In the genomic region with DNA sequence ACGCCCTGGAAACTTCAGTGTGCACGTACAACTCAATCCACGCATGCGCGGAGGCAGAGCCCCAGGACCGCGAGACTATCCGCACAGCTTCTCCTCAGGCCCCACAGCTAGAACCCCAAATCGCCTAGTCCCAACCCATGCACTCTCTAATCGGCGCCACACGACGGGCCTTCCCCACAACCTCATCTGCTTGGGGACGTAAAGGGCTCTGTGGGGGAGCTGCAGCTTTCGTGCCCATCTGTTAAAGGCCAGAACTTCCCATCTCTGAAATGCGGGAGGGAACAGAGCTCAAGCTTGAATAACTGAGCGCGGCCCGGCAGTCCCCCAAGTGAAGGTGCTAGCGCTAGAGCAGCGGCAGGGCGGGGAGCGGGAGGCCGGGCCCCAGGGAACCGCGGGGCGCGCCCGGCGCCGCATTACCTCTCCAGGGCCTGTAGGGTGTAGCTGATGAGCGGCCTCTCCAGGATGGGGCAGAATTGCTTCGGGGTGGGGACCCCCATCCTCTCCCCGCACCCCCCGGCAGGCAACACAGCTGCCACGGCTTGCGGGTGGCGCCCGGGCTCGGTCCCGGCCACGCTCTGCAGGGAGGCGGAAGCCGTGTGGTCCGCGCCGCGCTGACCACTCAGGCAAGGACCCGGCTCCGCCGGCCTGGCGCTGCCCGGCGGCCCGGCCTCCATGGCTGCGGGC, we compare ENCODE assay signal across 8 cellular contexts. TPM values are rescaled to one million over a fixed set of nuclear protein-coding genes. Genes with fewer than 3 reads are reported as not detected.
A peak's percentile ranks its signal among the peaks of the same experiment; 100 is the strongest.
DNase-seq lines count a peak whose midpoint lies in the region; ATAC-seq, FAIRE-seq and TF ChIP-seq lines count a peak whose summit lies in the region.

No MANE protein-coding gene starts in this region.

- H3K27ac ChIP-seq in ascending aorta = peak overlapping the region; percentile 98
- peak overlapping the region; percentile 98 for H3K27ac ChIP-seq in rectal smooth muscle tissue (ENCODE audit: low read depth, low read length)
- peak overlapping the region; percentile 99 for H3K27ac ChIP-seq in vagina

- peak; percentile 83 for ATAC-seq in HG02798 (IDR thresholded peaks at IDR 0.05; ENCODE audit: poor library complexity, unreplicated experiment)

- peaks cover 3% of the 10 kb centered on the region for H3K36me3 Mint-ChIP-seq in T-helper 2 cell treated with Interferon-gamma antibody and Interleukin-4, amounts not matched to agents 5 μg/mL and 100 μg/mL, for 36 hours (ENCODE audit: low read depth)

- H3K36me3 ChIP-seq in ascending aorta = no peaks in the 10 kb centered on the region
- no peaks in the 10 kb centered on the region for H3K36me3 ChIP-seq in rectal smooth muscle tissue (ENCODE audit: control insufficient read depth, insufficient read depth, low read length)
- no peaks in the 10 kb centered on the region for H3K36me3 ChIP-seq in vagina

- TF ChIP-seq CTCF in ascending aorta (IDR thresholded peaks at IDR 0.05) (peak; percentile 23 to 27 (median 27)), vagina (IDR thresholded peaks at IDR 0.05) (no peak)

- FAIRE-seq in GM12891 (lab: Jason Lieb, UNC) = peak; percentile 35

- TF ChIP-seq POLR2A in GM12891 (IDR thresholded peaks at IDR 0.05; ENCODE audit: low read depth, low read length) (no peak), vagina (IDR thresholded peaks at IDR 0.05) (peak in 1 of 2 donors; percentile 85)

- peak overlapping the region; percentile 87 for H3K4me3 Mint-ChIP-seq in T-helper 2 cell treated with Interferon-gamma antibody and Interleukin-4, amounts not matched to agents 5 μg/mL and 100 μg/mL, for 36 hours

- H3K4me1 ChIP-seq in ascending aorta = peaks cover 0 to 11% of the 10 kb centered on the region in 2 donors
- peaks cover 16% of the 10 kb centered on the region for H3K4me1 ChIP-seq in rectal smooth muscle tissue (ENCODE audit: control insufficient read depth, insufficient read depth, low read length)
- peaks cover 32% of the 10 kb centered on the region for H3K4me1 ChIP-seq in vagina

- H3K9me3 ChIP-seq in ascending aorta (no peaks in the 10 kb centered on the region), vagina (no peaks in the 10 kb centered on the region)

- no peaks in the 10 kb centered on the region for H3K27me3 ChIP-seq in ascending aorta
- no peaks in the 10 kb centered on the region for H3K27me3 ChIP-seq in rectal smooth muscle tissue (ENCODE audit: control insufficient read depth, insufficient read depth, low read length)
- no peaks in the 10 kb centered on the region for H3K27me3 ChIP-seq in vagina

- H3K27ac Mint-ChIP-seq in T-helper 2 cell treated with Interferon-gamma antibody and Interleukin-4, amounts not matched to agents 5 μg/mL and 100 μg/mL, for 36 hours = peak overlapping the region; percentile 93

- peaks cover 27% of the 10 kb centered on the region for H3K4me1 Mint-ChIP-seq in T-helper 2 cell treated with Interferon-gamma antibody and Interleukin-4, amounts not matched to agents 5 μg/mL and 100 μg/mL, for 36 hours (ENCODE audit: low read depth)

- intact Hi-C loops in ascending aorta (cut with DNase I) (no loop called here), vagina (cut with DNase I) (no loop called here)

- H3K4me3 ChIP-seq in ascending aorta (peak overlapping the region; percentile 84 to 95), rectal smooth muscle tissue (ENCODE audit: low read length) (peak overlapping the region; percentile 77), vagina (peak overlapping the region; percentile 69 to 75)

- DNase-seq in GM12891 (ENCODE audit: insufficient read length, low spot score) = peak; percentile 14
- peak; percentile 49 to 65 for DNase-seq in NCI-H187 (lab: John Stamatoyannopoulos, UW)
- DNase-seq in T-helper 2 cell treated with Interferon-gamma antibody and Interleukin-4, amounts not matched to agents 5 μg/mL and 100 μg/mL, for 36 hours (ENCODE audit: low spot score) = peak; percentile 86
- peak; percentile 35 to 87 for DNase-seq in ascending aorta (ENCODE audit: low spot score in 2 of 2)
- peak; percentile 71 for DNase-seq in hepatic stellate cell (ENCODE audit: low spot score)
- DNase-seq in vagina (ENCODE audit: extremely low spot score in 2 of 2) = no peak

- H3K9me3 Mint-ChIP-seq in T-helper 2 cell treated with Interferon-gamma antibody and Interleukin-4, amounts not matched to agents 5 μg/mL and 100 μg/mL, for 36 hours = peaks cover 7% of the 10 kb centered on the region

- peaks cover 2% of the 10 kb centered on the region for H3K27me3 Mint-ChIP-seq in T-helper 2 cell treated with Interferon-gamma antibody and Interleukin-4, amounts not matched to agents 5 μg/mL and 100 μg/mL, for 36 hours (ENCODE audit: low read depth)

- peak overlapping the region; percentile 76 for H3K9ac ChIP-seq in rectal smooth muscle tissue (ENCODE audit: low read length)

TF ChIP-seq in GM12891, 5 proteins besides CTCF, POLR2A, EP300 and RAD21:
- no peak for TF ChIP-seq PAX5 (IDR thresholded peaks at IDR 0.05; ENCODE audit: insufficient read depth, low read length, severe bottlenecking)
- no peak for TF ChIP-seq POLR2AphosphoS5 (IDR thresholded peaks at IDR 0.05; ENCODE audit: low read depth, low read length)
- no peak for TF ChIP-seq TAF1 (IDR thresholded peaks at IDR 0.05; ENCODE audit: low read depth, low read length)
- no peak for TF ChIP-seq POU2F2 (IDR thresholded peaks at IDR 0.05; ENCODE audit: low read depth, low read length)
- TF ChIP-seq SPI1 (IDR thresholded peaks at IDR 0.05; ENCODE audit: low read depth, low read length) = no peak

RNA-seq across cellular contexts. Expression of a gene that starts 0.5 kb away (rescaled TPM):
- polyA plus RNA-seq in GM12891 (2012; ENCODE audit: low read depth, missing spikeins) = not detected
- total RNA-seq in ascending aorta (not detected), vagina (1.2 TPM)

RNA-seq across cellular contexts. Expression of a gene that starts 44.7 kb away (rescaled TPM):
- polyA plus RNA-seq in GM12891 (2012; ENCODE audit: low read depth, missing spikeins) = not detected
- total RNA-seq in ascending aorta (not detected), vagina (5.9 TPM)

Comparison
In these comparisons a context has a peak if more than half of its experiments do, and no peak if none do; other contexts are left out.
1. DNase-seq: peak in GM12891 (single experiment), NCI-H187 (2 of 2), T-helper 2 cell treated with Interferon-gamma antibody and Interleukin-4, amounts not matched to agents 5 μg/mL and 100 μg/mL, for 36 hours (single experiment), ascending aorta (2 of 2) and hepatic stellate cell (single experiment); none in vagina (0 of 2).
2. CTCF ChIP-seq: peak in ascending aorta (3 of 3); none in vagina (0 of 3).
3. Peak in every context shown above with its lines, with median percentiles within 50 percentile points of each other: H3K27ac ChIP-seq and H3K4me3 ChIP-seq.